Comparison of ENCODE assay signal across 8 cellular contexts in the genomic region with DNA sequence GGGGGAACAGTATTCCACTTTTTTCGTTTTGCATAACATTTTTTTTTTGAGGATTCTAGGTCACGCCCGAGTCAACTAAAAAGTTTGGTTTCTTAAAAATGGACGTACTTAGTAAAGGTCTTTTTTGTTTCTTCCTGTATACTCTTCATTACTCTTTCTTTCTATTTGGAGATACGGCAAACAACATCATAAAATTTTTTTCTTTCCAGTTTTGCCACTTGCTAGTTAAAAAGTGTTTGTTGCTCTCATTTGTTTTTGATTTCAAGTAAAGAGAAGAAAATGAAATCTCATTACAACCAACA. TPM values are rescaled to one million over a fixed set of nuclear protein-coding genes. Genes with fewer than 3 reads are reported as not detected.
DNase-seq lines count a peak whose midpoint lies in the region; ATAC-seq and TF ChIP-seq lines count a peak whose summit lies in the region.

No MANE protein-coding gene starts in this region.

- no peaks in the 10 kb centered on the region for H3K27me3 Mint-ChIP-seq in HFFc6 (ENCODE audit: insufficient read depth)
- H3K27me3 Mint-ChIP-seq in activated CD8-positive, alpha-beta T cell treated with anti-CD3 and anti-CD28 coated beads, Interleukin-2, amount 10 ng/mL, durations not matched to agents 7 days and 5 days (ENCODE audit: low read depth), result no peaks in the 10 kb centered on the region

- H3K4me1 ChIP-seq in iPS DF 6.9 (ENCODE audit: control insufficient read depth, insufficient read depth, low read length) (no peaks in the 10 kb centered on the region; the same call in 1 of the 2 replicates), spleen (peaks cover 27 to 63% (median 42%) of the 10 kb centered on the region in 6 donors)

- CTCF ChIA-PET in activated CD8-positive, alpha-beta T cell treated with anti-CD3 and anti-CD28 coated beads, Interleukin-2, amount 10 ng/mL, durations not matched to agents 7 days and 5 days (lab: Charles Lee), result interaction anchor here (1.0 to 4.6 kb wide), 4 partner anchors 15 to 337 kb away, joined by 3 to 33 read pairs (median 5); no protein-coding TSS in a partner anchor

- DNase-seq in HFFc6 (no peak), iPS DF 6.9 (ENCODE audit: low read depth, low spot score) (no peak), spleen (no peak), hypothalamus (lab: John Stamatoyannopoulos, UW) (no peak), RPMI8226 (no peak)
- no peak for DNase-seq in activated CD8-positive, alpha-beta T cell treated with anti-CD3 and anti-CD28 coated beads, Interleukin-2, amount 10 ng/mL, durations not matched to agents 7 days and 5 days
- DNase-seq in stimulated activated CD4-positive, alpha-beta T cell treated with anti-CD3 and anti-CD28 coated beads, Interleukin-4, amount 100 ng/mL, for 4 hours, result no peak

- H3K9me3 Mint-ChIP-seq in HFFc6, result no peaks in the 10 kb centered on the region
- H3K9me3 Mint-ChIP-seq in activated CD8-positive, alpha-beta T cell treated with anti-CD3 and anti-CD28 coated beads, Interleukin-2, amount 10 ng/mL, durations not matched to agents 7 days and 5 days (ENCODE audit: insufficient read depth), result no peaks in the 10 kb centered on the region

- TF ChIP-seq CTCF in HFFc6 (IDR thresholded peaks at IDR 0.05), result no peak
- no peak for TF ChIP-seq CTCF in spleen (IDR thresholded peaks at IDR 0.05 in 8 of 11, conservative IDR thresholded peaks at IDR 0.05 in 3 of 11)

- WGBS in iPS DF 6.9 (ENCODE audit: insufficient coverage, insufficient read length), result no CpG with 5 or more reads among the region's 5 CpGs
- 1 to 2% (median 1%) methylated on average over 5 of the region's 5 CpGs for WGBS in spleen, 5 donors

- H3K4me3 Mint-ChIP-seq in HFFc6, result peak overlapping the region; percentile 95
- H3K4me3 Mint-ChIP-seq in activated CD8-positive, alpha-beta T cell treated with anti-CD3 and anti-CD28 coated beads, Interleukin-2, amount 10 ng/mL, durations not matched to agents 7 days and 5 days, result peak overlapping the region; percentile 84

- H3K36me3 Mint-ChIP-seq in HFFc6 (ENCODE audit: low read depth), result peaks cover 4% of the 10 kb centered on the region; the same call in 1 of the 2 replicates
- no peaks in the 10 kb centered on the region for H3K36me3 Mint-ChIP-seq in activated CD8-positive, alpha-beta T cell treated with anti-CD3 and anti-CD28 coated beads, Interleukin-2, amount 10 ng/mL, durations not matched to agents 7 days and 5 days (ENCODE audit: low read depth)

- H3K9me3 ChIP-seq in iPS DF 6.9 (ENCODE audit: control insufficient read depth, insufficient read depth, low read length), result no peaks in the 10 kb centered on the region
- no peaks in the 10 kb centered on the region for H3K9me3 ChIP-seq in spleen

- H3K4me1 Mint-ChIP-seq in HFFc6 (ENCODE audit: low read depth), result peaks cover 36% of the 10 kb centered on the region
- H3K4me1 Mint-ChIP-seq in activated CD8-positive, alpha-beta T cell treated with anti-CD3 and anti-CD28 coated beads, Interleukin-2, amount 10 ng/mL, durations not matched to agents 7 days and 5 days (ENCODE audit: low read depth), result peaks cover 35% of the 10 kb centered on the region

- no peak for TF ChIP-seq POLR2A in spleen (IDR thresholded peaks at IDR 0.05)

- H3K27ac ChIP-seq in iPS DF 6.9 (ENCODE audit: low read length), result no peak overlapping the region
- peak overlapping the region; percentile 91 to 97 (median 96) for H3K27ac ChIP-seq in spleen

- no peak for ATAC-seq in activated CD8-positive, alpha-beta T cell treated with anti-CD3 and anti-CD28 coated beads, Interleukin-2, amount 10 ng/mL, durations not matched to agents 7 days and 5 days
- ATAC-seq in GM21390 (IDR thresholded peaks at IDR 0.05; ENCODE audit: unreplicated experiment), result no peak

- peak overlapping the region; percentile 75; the same call in 1 of the 2 replicates for H3K4me3 ChIP-seq in iPS DF 6.9 (ENCODE audit: low read length)
- peak overlapping the region; percentile 76 to 91 (median 82) for H3K4me3 ChIP-seq in spleen

- H3K36me3 ChIP-seq in iPS DF 6.9 (ENCODE audit: control insufficient read depth, insufficient read depth, low read length) (no peaks in the 10 kb centered on the region), spleen (peaks cover 0 to 6% (median 0%) of the 10 kb centered on the region in 6 donors)

- intact Hi-C loops in spleen (cut with DNase I; ENCODE audit: low total_unique reads), result loop anchor here (10.0 kb wide), 1 partner anchor 223 kb away; no protein-coding TSS in a partner anchor

- POLR2A ChIA-PET in activated CD8-positive, alpha-beta T cell treated with anti-CD3 and anti-CD28 coated beads, Interleukin-2, amount 10 ng/mL, durations not matched to agents 7 days and 5 days (lab: Charles Lee), result interaction anchor here (0.6 to 3.2 kb wide), 5 partner anchors 32 to 582 kb away, joined by 4 to 15 read pairs (median 12); a partner anchor contains a TSS

- H3K27me3 ChIP-seq in iPS DF 6.9 (ENCODE audit: control insufficient read depth, insufficient read depth, low read length) (no peaks in the 10 kb centered on the region), spleen (replicated peaks in 1 of 7) (no peaks in the 10 kb centered on the region)

- H3K27ac Mint-ChIP-seq in HFFc6, result peak overlapping the region; percentile 85
- H3K27ac Mint-ChIP-seq in activated CD8-positive, alpha-beta T cell treated with anti-CD3 and anti-CD28 coated beads, Interleukin-2, amount 10 ng/mL, durations not matched to agents 7 days and 5 days, result peak overlapping the region; percentile 95

RNA-seq across cellular contexts. Expression of a gene that starts 0.8 kb away (rescaled TPM):
- 100 to 1,000 TPM; 109 to 124 (median 119) TPM for total RNA-seq in HFFc6 (2021; fragmentation: NEBNext Ultra II Directional; extraction: Animal tissue kit (Norgen Biotek cat#: 25700))
- 10 to 100 TPM; 66.1 to 68.8 TPM for total RNA-seq in activated CD8-positive, alpha-beta T cell treated with anti-CD3 and anti-CD28 coated beads, Interleukin-2, amount 10 ng/mL, durations not matched to agents 7 days and 5 days
- total RNA-seq in spleen, result 10 to 100 TPM; 23.0 to 31.1 (median 29.4) TPM
- 10 to 100 TPM; 34.6 to 47.4 (median 46.1) TPM for polyA plus RNA-seq in spleen

RNA-seq across cellular contexts. Expression of a gene that starts 1.2 kb away (rescaled TPM):
- total RNA-seq in HFFc6 (2021; fragmentation: NEBNext Ultra II Directional; extraction: Animal tissue kit (Norgen Biotek cat#: 25700)), result 10 to 100 TPM; 52.5 to 59.4 (median 55.3) TPM
- 10 to 100 TPM; 22.6 to 25.1 TPM for total RNA-seq in activated CD8-positive, alpha-beta T cell treated with anti-CD3 and anti-CD28 coated beads, Interleukin-2, amount 10 ng/mL, durations not matched to agents 7 days and 5 days
- 10 to 100 TPM; 38.7 to 76.6 (median 48.1) TPM for total RNA-seq in spleen
- 10 to 100 TPM; 19.2 to 23.8 (median 21.0) TPM for polyA plus RNA-seq in spleen

RNA-seq across cellular contexts. Expression of a gene that starts 23.7 kb away (rescaled TPM):
- under 1 TPM in 4 of 6 experiments, not detected in 2; 0.12 to 0.22 (median 0.17) TPM for total RNA-seq in HFFc6 (2021; fragmentation: NEBNext Ultra II Directional; extraction: Animal tissue kit (Norgen Biotek cat#: 25700))
- total RNA-seq in activated CD8-positive, alpha-beta T cell treated with anti-CD3 and anti-CD28 coated beads, Interleukin-2, amount 10 ng/mL, durations not matched to agents 7 days and 5 days, result not detected
- total RNA-seq in spleen, result under 1 TPM in 4 of 7 donors, not detected in 3; 0.12 to 0.40 (median 0.29) TPM
- under 1 TPM in 2 of 3 donors, not detected in 1; 0.04 to 0.12 TPM for polyA plus RNA-seq in spleen
